8 cellular contexts compared by ENCODE assay signal in genomic region chr10:72692057-72692891, GRCh38. TPM values are rescaled to one million over a fixed set of nuclear protein-coding genes. Genes with fewer than 3 reads are reported as not detected.
DNase-seq lines count a peak whose midpoint lies in the region; ATAC-seq and TF ChIP-seq lines count a peak whose summit lies in the region.

Gene MCU, plus strand, starts transcription at chr10:72692143. Its CDS starts 9 bp downstream, at chr10:72692152.

- peak within 1 kb of the TSS; percentile 63 for H3K9ac ChIP-seq in DND-41 (ENCODE audit: low read depth, low read length)
- peak within 1 kb of the TSS; percentile 22 for H3K9ac ChIP-seq in parathyroid adenoma

- TF ChIP-seq RAD21 in Ishikawa (IDR thresholded peaks at IDR 0.05; ENCODE audit: low read depth): no peak

- H3K27ac ChIP-seq in DND-41 (ENCODE audit: low read length): peak within 1 kb of the TSS; percentile 66
- H3K27ac ChIP-seq in parathyroid adenoma: peak within 1 kb of the TSS; percentile 64
- peak within 1 kb of the TSS; percentile 84 to 86 (median 85) for H3K27ac ChIP-seq in thyroid gland

- ATAC-seq in DND-41 (ENCODE audit: insufficient read depth, low read depth): peak; percentile 96
- peak; percentile 88 for ATAC-seq in GM21528 (IDR thresholded peaks at IDR 0.05; ENCODE audit: low FRiP score, unreplicated experiment)
- peak; percentile 52 for ATAC-seq in SK-N-SH treated with all-trans-retinoic acid at 6 μM for 48 hours
- ATAC-seq in Right ventricle myocardium superior (ENCODE audit: poor library complexity): peak; percentile 98

- no peaks in the 10 kb centered on the region for H3K27me3 ChIP-seq in DND-41 (ENCODE audit: insufficient read depth, low read length, poor library complexity)
- no peaks in the 10 kb centered on the region for H3K27me3 ChIP-seq in parathyroid adenoma (ENCODE audit: control insufficient read depth, insufficient read depth, low read length)
- H3K27me3 ChIP-seq in thyroid gland: no peaks in the 10 kb centered on the region

- H3K4me3 Mint-ChIP-seq in activated naive CD8-positive, alpha-beta T cell treated with anti-CD3 and anti-CD28 coated beads for 36 hours: peak within 1 kb of the TSS; percentile 88

- TF ChIP-seq CTCF in DND-41 (IDR thresholded peaks at IDR 0.05; ENCODE audit: borderline replicate concordance, extremely low read depth, low read length, poor library complexity, severe bottlenecking) (peak; percentile 5), parathyroid adenoma (IDR thresholded peaks at IDR 0.05) (no peak), thyroid gland (IDR thresholded peaks at IDR 0.05) (no peak)

- peaks cover 25% of the 10 kb centered on the region for H3K4me1 ChIP-seq in DND-41 (ENCODE audit: insufficient read depth, low read length)
- no peaks in the 10 kb centered on the region for H3K4me1 ChIP-seq in parathyroid adenoma
- peaks cover 16 to 21% of the 10 kb centered on the region in 2 donors for H3K4me1 ChIP-seq in thyroid gland

- H3K79me2 ChIP-seq in DND-41 (ENCODE audit: insufficient read depth, low read length) (peaks cover 45% of the 10 kb centered on the region), parathyroid adenoma (peaks cover 13% of the 10 kb centered on the region)

- peak within 1 kb of the TSS; percentile 92 for H2AFZ ChIP-seq in DND-41 (ENCODE audit: low read depth, low read length)
- peak within 1 kb of the TSS; percentile 82 for H2AFZ ChIP-seq in parathyroid adenoma

- H3K36me3 ChIP-seq in DND-41 (ENCODE audit: insufficient read depth, low read length): no peaks in the 10 kb centered on the region
- no peaks in the 10 kb centered on the region for H3K36me3 ChIP-seq in parathyroid adenoma (ENCODE audit: control insufficient read depth, insufficient read depth, low read length)
- no peaks in the 10 kb centered on the region for H3K36me3 ChIP-seq in thyroid gland

- TF ChIP-seq EP300 in Ishikawa (IDR thresholded peaks at IDR 0.05; ENCODE audit: borderline replicate concordance): 0 out of 2 replicates have a peak, but pooled peaks have one; percentile 23

- peaks cover 6% of the 10 kb centered on the region for H3K27me3 Mint-ChIP-seq in activated naive CD8-positive, alpha-beta T cell treated with anti-CD3 and anti-CD28 coated beads for 36 hours

- H3K27ac Mint-ChIP-seq in activated naive CD8-positive, alpha-beta T cell treated with anti-CD3 and anti-CD28 coated beads for 36 hours: peak within 1 kb of the TSS; percentile 77

- DNase-seq in DND-41 (peak; percentile 95), Right ventricle myocardium superior (peak; percentile 96), thyroid gland (peak; percentile 97)
- peak; percentile 94 for DNase-seq in activated naive CD8-positive, alpha-beta T cell treated with anti-CD3 and anti-CD28 coated beads for 36 hours

- H3K4me2 ChIP-seq in DND-41 (ENCODE audit: insufficient read depth, low read length): peak within 1 kb of the TSS; percentile 75
- peak within 1 kb of the TSS; percentile 59 for H3K4me2 ChIP-seq in parathyroid adenoma (ENCODE audit: low read length)

- intact Hi-C loops in Right ventricle myocardium superior (cut with DNase I) (loop anchor here (5.0 to 10.0 kb wide), 2 partner anchors 140 to 317 kb away; no protein-coding TSS in a partner anchor), thyroid gland (cut with DNase I) (loop anchor here (5.0 to 10.0 kb wide), 2 partner anchors 67 to 140 kb away; partner anchors contain the start of gene MICU1)

- 0% methylated on average over 8 of the region's 85 CpGs for WGBS in thyroid gland, 2 donors

- H3K4me1 Mint-ChIP-seq in activated naive CD8-positive, alpha-beta T cell treated with anti-CD3 and anti-CD28 coated beads for 36 hours: peaks cover 38% of the 10 kb centered on the region

- H3K4me3 ChIP-seq in DND-41 (ENCODE audit: low read depth in 1 of 2, low read length in 2 of 2) (peak within 1 kb of the TSS; percentile 47 to 80; a peak in 3 of 4 replicates), parathyroid adenoma (ENCODE audit: low read depth, low read length) (peak within 1 kb of the TSS; percentile 58), thyroid gland (replicated peaks in 1 of 3) (peak within 1 kb of the TSS; percentile 68 to 89 (median 87))

- no peaks in the 10 kb centered on the region for H3K9me3 Mint-ChIP-seq in activated naive CD8-positive, alpha-beta T cell treated with anti-CD3 and anti-CD28 coated beads for 36 hours

- H4K20me1 ChIP-seq in DND-41 (ENCODE audit: insufficient read depth, low read length): peaks cover 4% of the 10 kb centered on the region; the same call in 1 of the 2 replicates

- no peaks in the 10 kb centered on the region for H3K9me3 ChIP-seq in DND-41 (ENCODE audit: insufficient read depth, low read length, severe bottlenecking)
- no peaks in the 10 kb centered on the region for H3K9me3 ChIP-seq in parathyroid adenoma (ENCODE audit: control insufficient read depth, low read length)
- H3K9me3 ChIP-seq in thyroid gland: no peaks in the 10 kb centered on the region

- TF ChIP-seq POLR2A in thyroid gland (IDR thresholded peaks at IDR 0.05): peak; percentile 79 to 99

- H3K36me3 Mint-ChIP-seq in activated naive CD8-positive, alpha-beta T cell treated with anti-CD3 and anti-CD28 coated beads for 36 hours: no peaks in the 10 kb centered on the region

TF ChIP-seq in Ishikawa, 13 proteins besides CTCF, POLR2A, EP300 and RAD21 (continues in another document):
- peak; percentile 39; the same call in 1 of the 2 replicates for TF ChIP-seq REST (IDR thresholded peaks at IDR 0.05; ENCODE audit: low read depth)
- TF ChIP-seq ZBTB7A (IDR thresholded peaks at IDR 0.05; ENCODE audit: low read depth): no peak
- no peak for TF ChIP-seq CREB1 (IDR thresholded peaks at IDR 0.05; ENCODE audit: low read depth)
- peak; percentile 86 for TF ChIP-seq YY1 (IDR thresholded peaks at IDR 0.05; ENCODE audit: low read depth)
- peak; percentile 100 for TF ChIP-seq TAF1 (IDR thresholded peaks at IDR 0.05; ENCODE audit: low read depth)
- no peak for TF ChIP-seq TCF12 (IDR thresholded peaks at IDR 0.05; ENCODE audit: low read depth)

TF ChIP-seq in SK-N-SH treated with all-trans-retinoic acid at 6 μM for 48 hours, 23 proteins besides CTCF, POLR2A, EP300 and RAD21 (continues in another document):
- TF ChIP-seq ESRRG (CRISPR knock-in tag; IDR thresholded peaks at IDR 0.05) (no peak), ZNF70 (CRISPR knock-in tag; IDR thresholded peaks at IDR 0.05) (no peak), ARNTL (CRISPR knock-in tag; IDR thresholded peaks at IDR 0.05; ENCODE audit: borderline replicate concordance, low read depth) (no peak), PATZ1 (CRISPR knock-in tag; IDR thresholded peaks at IDR 0.05; ENCODE audit: borderline replicate concordance) (no peak), RARB (CRISPR knock-in tag; IDR thresholded peaks at IDR 0.05) (no peak), ZNF565 (CRISPR knock-in tag; conservative IDR thresholded peaks at IDR 0.05; ENCODE audit: low read depth) (no peak), ZFP30 (CRISPR knock-in tag; IDR thresholded peaks at IDR 0.05) (no peak), CREB5 (CRISPR knock-in tag; IDR thresholded peaks at IDR 0.05; ENCODE audit: low read depth) (no peak), ISL1 (CRISPR knock-in tag; IDR thresholded peaks at IDR 0.05) (no peak), OSR1 (CRISPR knock-in tag; IDR thresholded peaks at IDR 0.05) (no peak)

RNA-seq across cellular contexts. Expression of gene MCU, which starts in this region (rescaled TPM):
- total RNA-seq in activated naive CD8-positive, alpha-beta T cell treated with anti-CD3 and anti-CD28 coated beads for 36 hours: 10 to 100 TPM; 15.3 to 15.5 TPM
- 11.3 TPM for total RNA-seq in Right ventricle myocardium superior
- total RNA-seq in thyroid gland: 10 to 100 TPM; 11.4 to 33.3 (median 24.9) TPM

Comparison
In these comparisons a context has a peak if more than half of its experiments do, and no peak if none do; other contexts are left out.
1. Peak in every context shown above with its lines: DNase-seq, ATAC-seq, H3K4me3 ChIP-seq and H3K27ac ChIP-seq.